15 cellular contexts compared by ENCODE assay signal in genomic region chr10:80598084-80598798, GRCh38.
DNase-seq lines count a peak whose midpoint lies in the region; ATAC-seq and TF ChIP-seq lines count a peak whose summit lies in the region.
"Had no signal": no experiment of that assay in that cellular context is flagged by ENCODE, and none has a peak within 500 bp of the region (broad histone marks: within the 10 kb centered on the region; RNA-seq: fewer than 3 reads in every experiment).

No MANE protein-coding gene starts in this region.

- no peaks in the 10 kb centered on the region for H4K20me1 ChIP-seq in hepatocyte (ENCODE audit: insufficient read depth, poor library complexity, severe bottlenecking)

- no peaks in the 10 kb centered on the region for H3K4me1 ChIP-seq in hepatocyte (ENCODE audit: insufficient read depth)
- H3K4me1 ChIP-seq: breast epithelium, gastroesophageal sphincter had no signal

- ATAC-seq in GM18502 (IDR thresholded peaks at IDR 0.05; ENCODE audit: poor library complexity, unreplicated experiment) (peak; percentile 46), GM21447 (IDR thresholded peaks at IDR 0.05; ENCODE audit: unreplicated experiment) (peak; percentile 64), HG03139 (IDR thresholded peaks at IDR 0.05; ENCODE audit: unreplicated experiment) (peak; percentile 53)
- ATAC-seq in natural killer cell treated with Interleukin-12 subunit alpha and Interleukin-12 subunit beta and Interleukin-15 and Interleukin-18, amount 100 ng/mL, for 72 hours: no peak
- ATAC-seq: gastroesophageal sphincter, mucosa of descending colon had no signal

- TF ChIP-seq CTCF in hepatocyte (IDR thresholded peaks at IDR 0.05; ENCODE audit: poor library complexity): no peak

- no peaks in the 10 kb centered on the region for H3K9me2 ChIP-seq in hepatocyte (replicated peaks; ENCODE audit: insufficient read depth)

- no peaks in the 10 kb centered on the region for H3K27me3 Mint-ChIP-seq in natural killer cell treated with Interleukin-12 subunit alpha and Interleukin-12 subunit beta and Interleukin-15 and Interleukin-18, amount 100 ng/mL, for 72 hours

- H3K36me3 ChIP-seq in hepatocyte (replicated peaks; ENCODE audit: insufficient read depth, low read depth): no peaks in the 10 kb centered on the region
- H3K36me3 ChIP-seq: breast epithelium, gastroesophageal sphincter had no signal

- DNase-seq in SKM-1 treated with dmso at 0.1 percent for 144 hours (lab: John Stamatoyannopoulos, UW; ENCODE audit: unreplicated experiment): peak; percentile 79
- DNase-seq in NCI-H524 treated with DMSO at 0.1 percent for 48 hours (lab: John Stamatoyannopoulos, UW): no peak
- no peak for DNase-seq in NCI-H1417 (lab: John Stamatoyannopoulos, UW)
- no peak for DNase-seq in hepatocyte (ENCODE audit: low spot score)
- no peak for DNase-seq in natural killer cell treated with Interleukin-12 subunit alpha and Interleukin-12 subunit beta and Interleukin-15 and Interleukin-18, amount 100 ng/mL, for 72 hours (ENCODE audit: low spot score)
- DNase-seq: COR-L47, mucosa of descending colon, NCI-H187 treated with DMSO at 0.1 percent for 48 hours, substantia nigra, SW 1271 had no signal

- no peak overlapping the region for H3K27ac Mint-ChIP-seq in natural killer cell treated with Interleukin-12 subunit alpha and Interleukin-12 subunit beta and Interleukin-15 and Interleukin-18, amount 100 ng/mL, for 72 hours

- H3K4me2 ChIP-seq in hepatocyte: no peak overlapping the region

- WGBS in hepatocyte (ENCODE audit: low lambda C conversion rate, missing lambda C conversion rate): 87% methylated on average over 3 of the region's 3 CpGs

- no peak overlapping the region for H3K4me3 ChIP-seq in hepatocyte
- H3K4me3 ChIP-seq: breast epithelium, gastroesophageal sphincter, mucosa of descending colon had no signal

- no peaks in the 10 kb centered on the region for H3K9me3 ChIP-seq in hepatocyte (ENCODE audit: low read depth)
- H3K9me3 ChIP-seq: breast epithelium, gastroesophageal sphincter, mucosa of descending colon had no signal

- H3K27me3 ChIP-seq in hepatocyte: no peaks in the 10 kb centered on the region
- H3K27me3 ChIP-seq: breast epithelium, gastroesophageal sphincter had no signal

- H3K36me3 Mint-ChIP-seq in natural killer cell treated with Interleukin-12 subunit alpha and Interleukin-12 subunit beta and Interleukin-15 and Interleukin-18, amount 100 ng/mL, for 72 hours: no peaks in the 10 kb centered on the region

- no peaks in the 10 kb centered on the region for H3K4me1 Mint-ChIP-seq in natural killer cell treated with Interleukin-12 subunit alpha and Interleukin-12 subunit beta and Interleukin-15 and Interleukin-18, amount 100 ng/mL, for 72 hours (ENCODE audit: low read depth in 2 of 2)

- no peak overlapping the region for H3K4me3 Mint-ChIP-seq in natural killer cell treated with Interleukin-12 subunit alpha and Interleukin-12 subunit beta and Interleukin-15 and Interleukin-18, amount 100 ng/mL, for 72 hours

- H3K9me3 Mint-ChIP-seq in natural killer cell treated with Interleukin-12 subunit alpha and Interleukin-12 subunit beta and Interleukin-15 and Interleukin-18, amount 100 ng/mL, for 72 hours: no peaks in the 10 kb centered on the region

- H3K79me2 ChIP-seq in hepatocyte: no peaks in the 10 kb centered on the region

- no peak overlapping the region for H3K27ac ChIP-seq in hepatocyte
- H3K27ac ChIP-seq: breast epithelium, gastroesophageal sphincter had no signal

- no peak overlapping the region for H2AFZ ChIP-seq in hepatocyte

Comparison
In these comparisons a context has a peak if more than half of its experiments do, and no peak if none do; other contexts are left out.
1. ATAC-seq: peak in GM18502 (single experiment), GM21447 (single experiment) and HG03139 (single experiment); none in natural killer cell treated with Interleukin-12 subunit alpha and Interleukin-12 subunit beta and Interleukin-15 and Interleukin-18, amount 100 ng/mL, for 72 hours (0 of 2).